In the genomic region with DNA sequence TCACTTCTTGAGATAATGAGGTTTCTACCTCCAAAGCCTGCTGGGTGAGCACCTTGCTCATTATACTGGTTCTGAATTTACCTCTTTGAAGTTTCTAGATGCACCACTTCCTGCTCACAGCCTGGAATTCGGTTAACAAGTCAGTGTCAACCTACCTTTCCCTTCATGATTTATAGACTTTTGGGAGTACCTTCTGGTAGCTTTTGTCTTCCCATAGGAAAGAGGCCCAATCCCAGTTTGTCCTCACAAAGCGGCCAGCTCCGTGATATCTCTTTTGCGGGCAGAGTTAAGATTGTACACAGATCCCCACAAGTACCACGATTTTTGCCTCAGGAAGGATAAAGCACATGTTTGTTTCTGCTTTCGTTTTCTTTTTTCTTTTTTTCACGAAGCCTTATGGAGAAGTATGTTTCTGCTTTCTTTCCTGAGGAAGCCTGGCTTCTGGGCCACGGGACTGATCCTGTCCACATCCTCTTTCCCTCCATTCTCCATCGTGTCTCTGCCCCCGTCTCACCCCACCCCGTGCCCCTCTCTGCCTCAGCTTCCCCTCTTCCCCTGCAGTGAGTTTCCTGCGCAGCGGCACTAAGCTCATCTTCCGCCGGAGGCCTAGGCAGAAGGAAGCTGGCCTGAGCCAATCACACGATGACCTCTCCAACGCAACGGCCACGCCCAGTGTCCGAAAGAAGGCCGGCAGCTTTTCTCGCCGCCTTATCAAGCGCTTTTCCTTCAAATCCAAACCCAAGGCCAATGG, we compare ENCODE assay signal across 8 cellular contexts. TPM values are rescaled to one million over a fixed set of nuclear protein-coding genes. Genes with fewer than 3 reads are reported as not detected.
DNase-seq lines count a peak whose midpoint lies in the region; ATAC-seq lines count a peak whose summit lies in the region.
"Had no signal": no experiment of that assay in that cellular context is flagged by ENCODE, and none has a peak within 500 bp of the region (broad histone marks: within the 10 kb centered on the region; RNA-seq: fewer than 3 reads in every experiment).

No MANE protein-coding gene starts in this region.

- H3K27me3 Mint-ChIP-seq in activated naive CD4-positive, alpha-beta T cell treated with anti-CD3 and anti-CD28 coated beads, Interleukin-2, amount 50 U/mL, for 24 hours, result no peaks in the 10 kb centered on the region

- DNase-seq in NOMO-1 treated with DMSO at 0.1 percent for 48 hours (lab: John Stamatoyannopoulos, UW; ENCODE audit: unreplicated experiment) (peak; percentile 69), left lobe of liver (ENCODE audit: low spot score) (no peak), NCI-H524 treated with DMSO at 0.1 percent for 48 hours (lab: John Stamatoyannopoulos, UW) (no peak), NCI-H2196 treated with DMSO at 0.1 percent for 48 hours (lab: John Stamatoyannopoulos, UW; ENCODE audit: unreplicated experiment) (no peak), A172 (ENCODE audit: low spot score) (no peak)
- no peak for DNase-seq in stimulated activated naive CD8-positive, alpha-beta T cell treated with anti-CD3 and anti-CD28 coated beads, Interleukin-15, Interleukin-2, amounts not matched to agents 100 U/mL and 50 U/mL, for 24 hours

- ATAC-seq in left lobe of liver, result peak; percentile 64
- peak; percentile 41 for ATAC-seq in stimulated activated naive CD8-positive, alpha-beta T cell treated with anti-CD3 and anti-CD28 coated beads, Interleukin-15, Interleukin-2, amounts not matched to agents 100 U/mL and 50 U/mL, for 24 hours
- ATAC-seq: Panc1 had no signal

- peak overlapping the region; percentile 96 for H3K27ac Mint-ChIP-seq in activated naive CD4-positive, alpha-beta T cell treated with anti-CD3 and anti-CD28 coated beads, Interleukin-2, amount 50 U/mL, for 24 hours

- peaks cover 52% of the 10 kb centered on the region for H3K4me1 Mint-ChIP-seq in activated naive CD4-positive, alpha-beta T cell treated with anti-CD3 and anti-CD28 coated beads, Interleukin-2, amount 50 U/mL, for 24 hours

- H3K9me3 Mint-ChIP-seq in activated naive CD4-positive, alpha-beta T cell treated with anti-CD3 and anti-CD28 coated beads, Interleukin-2, amount 50 U/mL, for 24 hours, result no peaks in the 10 kb centered on the region

- peak overlapping the region; percentile 84 for H3K4me3 Mint-ChIP-seq in activated naive CD4-positive, alpha-beta T cell treated with anti-CD3 and anti-CD28 coated beads, Interleukin-2, amount 50 U/mL, for 24 hours

- peaks cover 16% of the 10 kb centered on the region for H3K36me3 Mint-ChIP-seq in activated naive CD4-positive, alpha-beta T cell treated with anti-CD3 and anti-CD28 coated beads, Interleukin-2, amount 50 U/mL, for 24 hours

RNA-seq across cellular contexts. Expression of gene HINFP, which starts 5.7 kb away (rescaled TPM):
- total RNA-seq in left lobe of liver, result 8.9 TPM
- 6.4 and 8.4 TPM in 2 replicates for total RNA-seq in A172 (2014; rRNA removed; shearing (Covaris generic))

RNA-seq across cellular contexts. Expression of gene C2CD2L, which starts 8.5 kb away (rescaled TPM):
- total RNA-seq in left lobe of liver, result 9.2 TPM
- total RNA-seq in A172 (2014; rRNA removed; shearing (Covaris generic)), result 4.7 and 7.2 TPM in 2 replicates

RNA-seq across cellular contexts. Expression of gene DPAGT1, which starts 14.0 kb away (rescaled TPM):
- total RNA-seq in left lobe of liver, result 34.3 TPM
- 9.8 and 10.5 TPM in 2 replicates for total RNA-seq in A172 (2014; rRNA removed; shearing (Covaris generic))

RNA-seq across cellular contexts. Expression of gene HMBS, which starts 31.0 kb away (rescaled TPM):
- 15.1 TPM for total RNA-seq in left lobe of liver
- 2.7 and 6.6 TPM in 2 replicates for total RNA-seq in A172 (2014; rRNA removed; shearing (Covaris generic))

RNA-seq across cellular contexts. Expression of gene ABCG4, which starts 33.2 kb away (rescaled TPM):
- 0.48 TPM for total RNA-seq in left lobe of liver
- 0.05 TPM in 1 of 2 replicates, not detected in the other for total RNA-seq in A172 (2014; rRNA removed; shearing (Covaris generic))
